In the genomic region with DNA sequence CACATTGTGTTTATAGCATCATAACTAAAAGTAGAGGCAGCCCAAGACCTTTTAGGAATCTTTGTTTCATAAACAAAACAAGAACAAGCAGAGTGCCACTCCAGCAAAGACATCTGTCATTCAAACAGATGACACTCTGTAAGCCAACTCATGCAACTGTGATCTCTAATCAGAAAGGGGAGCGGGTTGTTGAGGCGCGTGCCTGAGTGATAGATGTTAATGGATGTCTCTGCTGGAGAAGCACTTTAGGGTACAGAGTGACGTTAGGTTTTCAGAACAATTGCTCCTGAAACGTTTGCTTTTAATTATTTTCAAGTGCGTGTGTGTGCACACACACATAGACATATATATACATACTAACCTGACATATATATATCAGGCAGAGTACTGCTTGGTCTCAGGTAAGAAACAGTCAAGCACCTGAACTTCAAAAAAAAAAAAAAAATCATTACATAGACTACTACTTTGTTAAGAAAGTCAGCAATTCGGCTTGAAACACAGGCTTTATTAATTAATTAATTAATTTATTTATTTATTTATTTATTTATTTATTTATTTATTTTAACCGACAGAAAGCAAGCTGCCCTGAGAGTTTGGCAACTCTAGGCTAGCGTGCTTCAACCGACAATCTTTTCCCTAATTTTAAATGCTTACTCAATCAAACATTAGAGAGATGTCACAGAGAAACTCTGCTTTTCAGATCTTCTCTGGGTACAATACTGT, we compare ENCODE assay signal across 15 cellular contexts.
"Had no signal": no experiment of that assay in that cellular context is flagged by ENCODE, and none has a peak within 500 bp of the region (broad histone marks: within the 10 kb centered on the region; RNA-seq: fewer than 3 reads in every experiment).

No MANE protein-coding gene starts in this region.

- H3K4me3 Mint-ChIP-seq: activated T-helper 17 cell treated with anti-CD3 and anti-CD28 coated beads, Interleukin-2, amount 50 U/mL, for 72 hours; dendritic cell treated with granulocyte-macrophage colony-stimulating factor and Interleukin-4, amounts not matched to agents 40 ng/mL and 50 ng/mL, for 4 days; effector memory CD8-positive, alpha-beta T cell; immature natural killer cell; natural killer cell had no signal

- H3K4me1 Mint-ChIP-seq: activated T-helper 17 cell treated with anti-CD3 and anti-CD28 coated beads, Interleukin-2, amount 50 U/mL, for 72 hours; immature natural killer cell; natural killer cell had no signal

- H3K36me3 Mint-ChIP-seq: immature natural killer cell, natural killer cell had no signal

- H3K9me3 Mint-ChIP-seq: activated T-helper 17 cell treated with anti-CD3 and anti-CD28 coated beads, Interleukin-2, amount 50 U/mL, for 72 hours; dendritic cell treated with granulocyte-macrophage colony-stimulating factor and Interleukin-4, amounts not matched to agents 40 ng/mL and 50 ng/mL, for 4 days; effector memory CD8-positive, alpha-beta T cell; immature natural killer cell; natural killer cell had no signal

- ATAC-seq: activated T-helper 17 cell treated with anti-CD3 and anti-CD28 coated beads, Interleukin-2, amount 50 U/mL, for 72 hours; effector memory CD8-positive, alpha-beta T cell; natural killer cell had no signal

- H3K27ac Mint-ChIP-seq: activated T-helper 17 cell treated with anti-CD3 and anti-CD28 coated beads, Interleukin-2, amount 50 U/mL, for 72 hours; dendritic cell treated with granulocyte-macrophage colony-stimulating factor and Interleukin-4, amounts not matched to agents 40 ng/mL and 50 ng/mL, for 4 days; effector memory CD8-positive, alpha-beta T cell; immature natural killer cell; natural killer cell had no signal

- DNase-seq: activated CD4-positive, CD25-positive, alpha-beta regulatory T cell; activated naive CD4-positive, alpha-beta T cell treated with Interleukin-2 at 50 U/mL for 16 hours; cerebellar nuclear complex; effector memory CD8-positive, alpha-beta T cell; foreskin melanocyte; heart left ventricle; immature natural killer cell; mesenchymal stem cell; natural killer cell; occipital lobe; stimulated activated CD4-positive, alpha-beta T cell treated with anti-CD3 and anti-CD28 coated beads, Interleukin-15, amount 100 ng/mL, for 24 hours; stimulated activated CD4-positive, alpha-beta T cell treated with anti-CD3 and anti-CD28 coated beads, Interleukin-4, amount 100 ng/mL, for 24 hours; stimulated activated naive CD4-positive, alpha-beta T cell had no signal
